Comparison of ENCODE assay signal across 8 cellular contexts in the genomic region with DNA sequence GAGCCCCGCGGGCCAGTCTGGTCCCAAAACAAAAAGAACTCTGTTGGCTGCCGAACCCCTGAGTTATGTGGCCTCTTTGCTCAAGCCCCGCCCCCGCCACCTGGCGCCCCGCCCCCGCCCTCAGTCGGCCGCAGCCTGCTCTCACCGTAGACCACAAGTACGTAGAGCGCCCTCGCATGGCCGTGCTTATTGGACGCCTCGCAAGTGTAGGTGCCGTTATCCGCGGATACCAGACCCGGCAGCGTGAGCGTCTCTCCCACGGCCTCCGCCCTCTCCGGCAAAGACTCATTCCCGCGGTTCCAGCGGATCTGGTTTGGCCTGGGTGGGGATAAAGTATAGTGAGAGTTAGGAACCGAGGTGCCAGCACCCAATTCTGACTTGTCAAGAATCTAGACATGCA. TPM values are rescaled to one million over a fixed set of nuclear protein-coding genes. Genes with fewer than 3 reads are reported as not detected.
DNase-seq lines count a peak whose midpoint lies in the region; ATAC-seq and TF ChIP-seq lines count a peak whose summit lies in the region.

No MANE protein-coding gene starts in this region.

- no peaks in the 10 kb centered on the region for H3K9me2 ChIP-seq in HCT116 (ENCODE audit: insufficient read depth)

- no peak overlapping the region for H3K27ac ChIP-seq in HCT116 (ENCODE audit: low read depth, low read length)
- no peak overlapping the region for H3K27ac ChIP-seq in endodermal cell (ENCODE audit: low read depth, low read length)

- H3K36me3 Mint-ChIP-seq in endodermal cell (ENCODE audit: low read depth): peaks cover 13% of the 10 kb centered on the region

- H3K4me1 ChIP-seq in HCT116 (ENCODE audit: control insufficient read depth in 1 of 2, insufficient read depth in 2 of 2, low read length in 2 of 2): peaks cover 19 to 25% of the 10 kb centered on the region in 2 experiments
- H3K4me1 ChIP-seq in endodermal cell (ENCODE audit: control insufficient read depth, insufficient read depth, low read length): no peaks in the 10 kb centered on the region

- H3K4me3 ChIP-seq in HCT116 (replicated peaks in 1 of 2; ENCODE audit: low read depth in 1 of 2, low read length in 2 of 2): no peak overlapping the region
- no peak overlapping the region for H3K4me3 ChIP-seq in endodermal cell (ENCODE audit: low read length)

- no peaks in the 10 kb centered on the region for H3K9me3 ChIP-seq in HCT116 (ENCODE audit: control insufficient read depth in 1 of 2, insufficient read depth in 1 of 2, low read depth in 1 of 2, low read length in 2 of 2)
- H3K9me3 ChIP-seq in endodermal cell (ENCODE audit: control insufficient read depth, low read length): no peaks in the 10 kb centered on the region

- no peak overlapping the region for H3K27ac Mint-ChIP-seq in endodermal cell

- no peaks in the 10 kb centered on the region for H3K27me3 ChIP-seq in HCT116 (ENCODE audit: insufficient read depth, low read length)
- H3K27me3 ChIP-seq in endodermal cell (ENCODE audit: control insufficient read depth, insufficient read depth, low read length, poor library complexity, severe bottlenecking): no peaks in the 10 kb centered on the region

- ATAC-seq in HCT116 (peak; percentile 91), HG02610 (IDR thresholded peaks at IDR 0.05; ENCODE audit: unreplicated experiment) (no peak), GM18868 (IDR thresholded peaks at IDR 0.05; ENCODE audit: unreplicated experiment) (no peak)

- no peaks in the 10 kb centered on the region for H4K20me1 ChIP-seq in HCT116 (ENCODE audit: insufficient read depth)

- H3K9ac ChIP-seq in HCT116 (ENCODE audit: low read length) (no peak overlapping the region), endodermal cell (ENCODE audit: extremely low read depth, low read length, poor library complexity, severe bottlenecking) (no peak overlapping the region)

- H3K4me2 ChIP-seq in HCT116 (ENCODE audit: low read length): peak overlapping the region; percentile 32

- peaks cover 4% of the 10 kb centered on the region; the same call in 1 of the 2 replicates for H3K79me2 ChIP-seq in HCT116 (ENCODE audit: insufficient read depth, low read length)

- TF ChIP-seq RAD21 in HCT116 (IDR thresholded peaks at IDR 0.05; ENCODE audit: low read depth): no peak; the same call in 1 of the 2 replicates

- RAD21 ChIA-PET in HCT116 (lab: Charles Lee; ENCODE audit: low non-redundant PET in 1 of 2, low total read pairs in 2 of 2, uncharacterized antibody in 2 of 2, unreplicated experiment in 2 of 2): interaction anchor here in 1 of 2 experiments (0.6 kb wide), 1 partner anchor 11 kb away, joined by 3 read pairs; no protein-coding TSS in a partner anchor

- WGBS in endodermal cell (ENCODE audit: insufficient coverage in 1 of 2, insufficient read length in 1 of 2), 2 experiments: 46 to 50% methylated on average over 1 to 30 of the region's 30 CpGs

- BruUV-seq in HCT116 (replicated peaks; lab: Mats Ljungman, UMichigan): no TSS peak

- CTCF ChIA-PET in HCT116 (lab: Charles Lee): no interaction called here

- H3K27me3 Mint-ChIP-seq in endodermal cell (ENCODE audit: insufficient read depth): peaks cover 33% of the 10 kb centered on the region

- no peaks in the 10 kb centered on the region for H3K9me3 Mint-ChIP-seq in endodermal cell

- no peak overlapping the region for H3K4me3 Mint-ChIP-seq in endodermal cell

- DNase-seq in HCT116 (ENCODE audit: low read depth, low spot score) (peak; percentile 72), endodermal cell (peak; percentile 98), NCI-H345 (lab: John Stamatoyannopoulos, UW) (no peak), DMS 273 treated with DMSO at 0.1 percent for 48 hours (lab: John Stamatoyannopoulos, UW) (no peak)
- peak; percentile 86 to 87 for DNase-seq in activated CD4-positive, alpha-beta T cell treated with anti-CD3 and anti-CD28 coated beads, Interleukin-2, amount 50 U/mL, for 4 hours
- peak; percentile 92 for DNase-seq in stimulated activated CD4-positive, alpha-beta T cell treated with anti-CD3 and anti-CD28 coated beads, Interleukin-15, amount 100 ng/mL, for 24 hours

- peaks cover 4% of the 10 kb centered on the region for H3K4me1 Mint-ChIP-seq in endodermal cell

- TF ChIP-seq POLR2A in HCT116 (IDR thresholded peaks at IDR 0.05; ENCODE audit: borderline replicate concordance, extremely low read depth, insufficient read depth, insufficient read length): no peak

- no peak overlapping the region for H2AFZ ChIP-seq in HCT116 (ENCODE audit: low read depth, low read length, poor library complexity, severe bottlenecking)

- POLR2A ChIA-PET in HCT116 (lab: Charles Lee): no interaction called here

- H3K36me3 ChIP-seq in HCT116 (ENCODE audit: control insufficient read depth in 1 of 2, insufficient read depth in 2 of 2, low read length in 2 of 2) (no peaks in the 10 kb centered on the region), endodermal cell (ENCODE audit: control insufficient read depth, insufficient read depth, low read length) (peaks cover 13% of the 10 kb centered on the region)

- peak in 2 of 3 experiments; percentile 51 to 57; a peak in 4 of 6 replicates for TF ChIP-seq CTCF in HCT116 (IDR thresholded peaks at IDR 0.05 in 2 of 3, conservative IDR thresholded peaks at IDR 0.05 in 1 of 3; ENCODE audit: borderline replicate concordance in 1 of 3, insufficient read depth in 1 of 3, low read depth in 2 of 3, low read length in 2 of 3)
- peak; percentile 72 for TF ChIP-seq CTCF in endodermal cell (conservative IDR thresholded peaks at IDR 0.05)

- intact Hi-C loops in HCT116 (cut with micrococcal nuclease): no loop called here

TF ChIP-seq in HCT116, 20 proteins besides CTCF, POLR2A, EP300 and RAD21:
- TF ChIP-seq EGR1 (IDR thresholded peaks at IDR 0.05; ENCODE audit: low read depth) (no peak), EZH2 (IDR thresholded peaks at IDR 0.05) (no peak), SP1 (IDR thresholded peaks at IDR 0.05; ENCODE audit: low read depth) (no peak), EZH2phosphoT487 (IDR thresholded peaks at IDR 0.05; ENCODE audit: borderline replicate concordance) (no peak), POLR2AphosphoS5 (IDR thresholded peaks at IDR 0.05; ENCODE audit: low read depth, low read length) (0 out of 2 replicates have a peak, but pooled peaks have one; percentile 15), MAX (IDR thresholded peaks at IDR 0.05) (no peak), SIN3A (IDR thresholded peaks at IDR 0.05; ENCODE audit: low read depth) (peak; percentile 53), TCF7L2 (IDR thresholded peaks at IDR 0.05; ENCODE audit: borderline replicate concordance, extremely low read depth, insufficient read depth, insufficient read length) (no peak), ZFX (IDR thresholded peaks at IDR 0.05) (no peak)
- TF ChIP-seq, protein P1, sequence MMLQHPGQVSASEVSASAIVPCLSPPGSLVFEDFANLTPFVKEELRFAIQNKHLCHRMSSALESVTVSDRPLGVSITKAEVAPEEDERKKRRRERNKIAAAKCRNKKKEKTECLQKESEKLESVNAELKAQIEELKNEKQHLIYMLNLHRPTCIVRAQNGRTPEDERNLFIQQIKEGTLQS (IDR thresholded peaks at IDR 0.05): no peak

RNA-seq across cellular contexts. Expression of gene ZNF428, which starts 5.5 kb away (rescaled TPM):
- total RNA-seq in HCT116 (2021; ENCODE audit: unreplicated experiment): 39.6 TPM
- 37.5 and 37.7 TPM in 2 replicates for polyA plus RNA-seq in HCT116 (2012)
- 10 to 100 TPM; 44.3 to 46.8 TPM for total RNA-seq in endodermal cell
- 71.4 TPM for polyA plus RNA-seq in endodermal cell (2013, experiment 1 of 2)
- polyA plus RNA-seq in endodermal cell (2013, experiment 2 of 2): 66.6 TPM

RNA-seq across cellular contexts. Expression of gene SRRM5, which starts 13.0 kb away (rescaled TPM):
- not detected for total RNA-seq in HCT116 (2021; ENCODE audit: unreplicated experiment)
- 0.16 and 0.20 TPM in 2 replicates for polyA plus RNA-seq in HCT116 (2012)
- total RNA-seq in endodermal cell: under 1 TPM; 0.35 to 0.37 TPM
- polyA plus RNA-seq in endodermal cell (2013, experiment 1 of 2): 0.11 TPM
- polyA plus RNA-seq in endodermal cell (2013, experiment 2 of 2): not detected

RNA-seq across cellular contexts. Expression of gene CADM4, which starts 14.7 kb away (rescaled TPM):
- total RNA-seq in HCT116 (2021; ENCODE audit: unreplicated experiment) (28.7 TPM), endodermal cell (10 to 100 TPM in 1 of 2 donors, 1 to 10 TPM in 1; 9.3 to 19.9 TPM)
- 33.7 and 34.8 TPM in 2 replicates for polyA plus RNA-seq in HCT116 (2012)
- polyA plus RNA-seq in endodermal cell (2013, experiment 1 of 2): 68.9 TPM
- polyA plus RNA-seq in endodermal cell (2013, experiment 2 of 2): 58.7 TPM

RNA-seq across cellular contexts. Expression of gene ZNF576, which starts 28.5 kb away (rescaled TPM):
- total RNA-seq in HCT116 (2021; ENCODE audit: unreplicated experiment): 11.2 TPM
- 11.4 and 11.9 TPM in 2 replicates for polyA plus RNA-seq in HCT116 (2012)
- 10 to 100 TPM; 11.9 to 12.1 TPM for total RNA-seq in endodermal cell
- 10.8 TPM for polyA plus RNA-seq in endodermal cell (2013, experiment 1 of 2)
- polyA plus RNA-seq in endodermal cell (2013, experiment 2 of 2): 7.1 TPM

RNA-seq across cellular contexts. Expression of gene IRGQ, which starts 29.0 kb away (rescaled TPM):
- total RNA-seq in HCT116 (2021; ENCODE audit: unreplicated experiment): 14.6 TPM
- polyA plus RNA-seq in HCT116 (2012): 3.4 and 3.9 TPM in 2 replicates
- total RNA-seq in endodermal cell: 10 to 100 TPM; 39.7 to 46.0 TPM
- polyA plus RNA-seq in endodermal cell (2013, experiment 1 of 2): 10.9 TPM
- 11.6 TPM for polyA plus RNA-seq in endodermal cell (2013, experiment 2 of 2)

Comparison
In these comparisons a context has a peak if more than half of its experiments do, and no peak if none do; other contexts are left out.
1. DNase-seq: peak in HCT116 (single experiment), activated CD4-positive, alpha-beta T cell treated with anti-CD3 and anti-CD28 coated beads, Interleukin-2, amount 50 U/mL, for 4 hours (2 of 2), endodermal cell (single experiment) and stimulated activated CD4-positive, alpha-beta T cell treated with anti-CD3 and anti-CD28 coated beads, Interleukin-15, amount 100 ng/mL, for 24 hours (single experiment); none in NCI-H345 (single experiment) and DMS 273 treated with DMSO at 0.1 percent for 48 hours (single experiment).